ENCODE assay signal across 29 cellular contexts in genomic region chr10:53697038-53697437, GRCh38.
A peak's percentile ranks its signal among the peaks of the same experiment; 100 is the strongest.
DNase-seq lines count a peak whose midpoint lies in the region; ATAC-seq and TF ChIP-seq lines count a peak whose summit lies in the region.
"Had no signal": no experiment of that assay in that cellular context is flagged by ENCODE, and none has a peak within 500 bp of the region (broad histone marks: within the 10 kb centered on the region; RNA-seq: fewer than 3 reads in every experiment).

No MANE protein-coding gene starts in this region.

- TF ChIP-seq CTCF in SK-N-SH (IDR thresholded peaks at IDR 0.05) = no peak
- TF ChIP-seq CTCF in hepatocyte (IDR thresholded peaks at IDR 0.05; ENCODE audit: poor library complexity) = no peak
- TF ChIP-seq CTCF in retinal pigment epithelial cell (conservative IDR thresholded peaks at IDR 0.05; ENCODE audit: low read depth, low read length) = no peak
- TF ChIP-seq CTCF in transverse colon (IDR thresholded peaks at IDR 0.05) = no peak
- no peak for TF ChIP-seq CTCF in psoas muscle (IDR thresholded peaks at IDR 0.05)

- intact Hi-C loops in transverse colon (cut with DNase I; ENCODE audit: low total_unique reads) (no loop called here), psoas muscle (cut with DNase I) (no loop called here)
- intact Hi-C loops in activated T-helper 1 cell treated with anti-CD3 and anti-CD28 coated beads, Interleukin-12 subunit alpha, Interleukin-12 subunit beta, Interleukin-2, Interleukin-4 antibody, amounts not matched to agents 30 ng/mL and 10 ng/mL and 1 ng/mL, durations not matched to agents 14 hours and 24 hours and 36 hours (cut with micrococcal nuclease) = no loop called here

- H3K4me1 Mint-ChIP-seq in activated T-helper 1 cell treated with anti-CD3 and anti-CD28 coated beads, Interleukin-12 subunit alpha, Interleukin-12 subunit beta, Interleukin-2, Interleukin-4 antibody, amounts not matched to agents 30 ng/mL and 10 ng/mL and 1 ng/mL, durations not matched to agents 14 hours and 24 hours and 36 hours (ENCODE audit: low read depth) = no peaks in the 10 kb centered on the region
- H3K4me1 Mint-ChIP-seq: activated CD4-positive, alpha-beta memory T cell treated with anti-CD3 and anti-CD28 coated beads, Interleukin-2, amount 10 ng/mL, durations not matched to agents 7 days and 5 days; T-cell had no signal

- no peaks in the 10 kb centered on the region for H3K27me3 Mint-ChIP-seq in activated T-helper 1 cell treated with anti-CD3 and anti-CD28 coated beads, Interleukin-12 subunit alpha, Interleukin-12 subunit beta, Interleukin-2, Interleukin-4 antibody, amounts not matched to agents 30 ng/mL and 10 ng/mL and 1 ng/mL, durations not matched to agents 14 hours and 24 hours and 36 hours (ENCODE audit: insufficient read depth)
- H3K27me3 Mint-ChIP-seq: activated CD4-positive, alpha-beta memory T cell treated with anti-CD3 and anti-CD28 coated beads, Interleukin-2, amount 10 ng/mL, durations not matched to agents 7 days and 5 days; CD4-positive, alpha-beta T cell; effector memory CD8-positive, alpha-beta T cell; T-cell had no signal

- H3K4me3 ChIP-seq in SK-N-SH (ENCODE audit: low read depth in 2 of 2, low read length in 1 of 2) (no peak overlapping the region), hepatocyte (no peak overlapping the region), retinal pigment epithelial cell (ENCODE audit: low read length) (no peak overlapping the region), transverse colon (no peak overlapping the region), psoas muscle (no peak overlapping the region)
- H3K4me3 ChIP-seq: body of pancreas, esophagus squamous epithelium, gastrocnemius medialis, lower lobe of right lung, neural progenitor cell, PC-9, sigmoid colon had no signal

- peak; percentile 71 for DNase-seq in HT1080 (ENCODE audit: low read depth)
- DNase-seq in SK-N-SH = no peak
- peak; percentile 10 for DNase-seq in hepatocyte (ENCODE audit: low spot score)
- DNase-seq in retinal pigment epithelial cell (ENCODE audit: low read depth) = peak; percentile 83
- no peak for DNase-seq in transverse colon
- no peak for DNase-seq in psoas muscle
- DNase-seq in activated T-helper 1 cell treated with anti-CD3 and anti-CD28 coated beads, Interleukin-12 subunit alpha, Interleukin-12 subunit beta, Interleukin-2, Interleukin-4 antibody, amounts not matched to agents 30 ng/mL and 10 ng/mL and 1 ng/mL, durations not matched to agents 14 hours and 24 hours and 36 hours (ENCODE audit: low spot score) = no peak
- DNase-seq: activated CD4-positive, alpha-beta memory T cell treated with anti-CD3 and anti-CD28 coated beads, Interleukin-2, amount 10 ng/mL, durations not matched to agents 7 days and 5 days; activated effector memory CD4-positive, alpha-beta T cell treated with anti-CD3 and anti-CD28 coated beads, Interleukin-2, amount 50 U/mL, for 16 hours; activated T-cell treated with anti-CD3 and anti-CD28 coated beads for 4 hours; body of pancreas; CD4-positive, alpha-beta T cell; effector memory CD8-positive, alpha-beta T cell; esophagus squamous epithelium; gastrocnemius medialis; HFFc6; hypothalamus; KG1; lower lobe of right lung; NCI-H1694; NCI-H748 treated with DMSO at 0.1 percent for 48 hours; posterior cingulate gyrus; sigmoid colon; stimulated activated CD4-positive, alpha-beta T cell treated with anti-CD3 and anti-CD28 coated beads, Interleukin-15, amount 100 ng/mL, for 24 hours; stimulated activated naive CD8-positive, alpha-beta T cell treated with anti-CD3 and anti-CD28 coated beads, Interleukin-15, Interleukin-2, amounts not matched to agents 100 U/mL and 50 U/mL, for 24 hours; T-cell had no signal

- H3K9me3 ChIP-seq in SK-N-SH (no peaks in the 10 kb centered on the region), hepatocyte (ENCODE audit: low read depth) (no peaks in the 10 kb centered on the region), transverse colon (no peaks in the 10 kb centered on the region), psoas muscle (no peaks in the 10 kb centered on the region)
- H3K9me3 ChIP-seq: body of pancreas, esophagus squamous epithelium, gastrocnemius medialis, lower lobe of right lung, sigmoid colon had no signal

- H3K27ac ChIP-seq in SK-N-SH (ENCODE audit: low read depth in 2 of 2, low read length in 1 of 2) (no peak overlapping the region; a peak in 1 of 4 replicates), hepatocyte (no peak overlapping the region), transverse colon (no peak overlapping the region), psoas muscle (no peak overlapping the region)
- H3K27ac ChIP-seq: body of pancreas, esophagus squamous epithelium, gastrocnemius medialis, lower lobe of right lung, neural progenitor cell, PC-9, sigmoid colon had no signal

- ATAC-seq in psoas muscle = no peak
- ATAC-seq: activated CD4-positive, CD25-positive, alpha-beta regulatory T cell treated with anti-CD3 and anti-CD28 coated beads, Interleukin-2, amount 50 U/mL, for 24 hours; body of pancreas; effector memory CD8-positive, alpha-beta T cell; gastrocnemius medialis; lower lobe of right lung; stimulated activated naive CD8-positive, alpha-beta T cell treated with anti-CD3 and anti-CD28 coated beads, Interleukin-15, Interleukin-2, amounts not matched to agents 100 U/mL and 50 U/mL, for 24 hours; T-cell had no signal

- H3K79me2 ChIP-seq in SK-N-SH (ENCODE audit: insufficient read depth) (no peaks in the 10 kb centered on the region), hepatocyte (no peaks in the 10 kb centered on the region)

- H3K4me1 ChIP-seq in SK-N-SH (ENCODE audit: control insufficient read depth in 1 of 2, insufficient read depth in 2 of 2, low read depth in 1 of 2, low read length in 1 of 2) = peaks cover 0 to 14% of the 10 kb centered on the region in 2 experiments; a peak in 2 of 4 replicates
- H3K4me1 ChIP-seq in hepatocyte (ENCODE audit: insufficient read depth) = no peaks in the 10 kb centered on the region
- H3K4me1 ChIP-seq in transverse colon = no peaks in the 10 kb centered on the region
- H3K4me1 ChIP-seq in psoas muscle = no peaks in the 10 kb centered on the region
- H3K4me1 ChIP-seq: body of pancreas, esophagus squamous epithelium, gastrocnemius medialis, lower lobe of right lung, neural progenitor cell, sigmoid colon had no signal

- TF ChIP-seq EP300 in SK-N-SH (IDR thresholded peaks at IDR 0.05; ENCODE audit: borderline replicate concordance in 1 of 2, low read depth in 1 of 2, low read length in 1 of 2) (no peak), transverse colon (IDR thresholded peaks at IDR 0.05; ENCODE audit: low read depth) (no peak)

- H2AFZ ChIP-seq in SK-N-SH (ENCODE audit: low read depth) (no peak overlapping the region), hepatocyte (no peak overlapping the region)
- H2AFZ ChIP-seq: neural progenitor cell, PC-9 had no signal

- in situ Hi-C loops in transverse colon (cut with MboI; ENCODE audit: low pct_ligation_motif_present in 1 of 4, low pct_unique_long_range_greater_than_20kb in 1 of 4, low sequenced_read_pairs in 3 of 4) = no loop called here

- H3K4me3 Mint-ChIP-seq in activated T-helper 1 cell treated with anti-CD3 and anti-CD28 coated beads, Interleukin-12 subunit alpha, Interleukin-12 subunit beta, Interleukin-2, Interleukin-4 antibody, amounts not matched to agents 30 ng/mL and 10 ng/mL and 1 ng/mL, durations not matched to agents 14 hours and 24 hours and 36 hours = no peak overlapping the region
- H3K4me3 Mint-ChIP-seq: activated CD4-positive, alpha-beta memory T cell treated with anti-CD3 and anti-CD28 coated beads, Interleukin-2, amount 10 ng/mL, durations not matched to agents 7 days and 5 days; CD4-positive, alpha-beta T cell; effector memory CD8-positive, alpha-beta T cell; HFFc6; neural progenitor cell; T-cell had no signal

- POLR2A ChIA-PET in SK-N-SH (lab: Yijun Ruan, JAX) = no interaction called here

- H3K9me2 ChIP-seq in SK-N-SH (no peaks in the 10 kb centered on the region), hepatocyte (replicated peaks; ENCODE audit: insufficient read depth) (no peaks in the 10 kb centered on the region)

- no peaks in the 10 kb centered on the region for H3K36me3 Mint-ChIP-seq in activated T-helper 1 cell treated with anti-CD3 and anti-CD28 coated beads, Interleukin-12 subunit alpha, Interleukin-12 subunit beta, Interleukin-2, Interleukin-4 antibody, amounts not matched to agents 30 ng/mL and 10 ng/mL and 1 ng/mL, durations not matched to agents 14 hours and 24 hours and 36 hours (ENCODE audit: low read depth)
- H3K36me3 Mint-ChIP-seq: neural progenitor cell, T-cell had no signal

- WGBS in SK-N-SH (ENCODE audit: low lambda C conversion rate) = 8% methylated on average over 2 of the region's 2 CpGs
- 57% methylated on average over 2 of the region's 2 CpGs for WGBS in hepatocyte (ENCODE audit: low lambda C conversion rate, missing lambda C conversion rate)
- WGBS in transverse colon (ENCODE audit: low coverage in 1 of 2), 2 donors = 48 to 100% methylated on average over 1 to 2 of the region's 2 CpGs
- WGBS in psoas muscle, 3 donors = 21 to 34% (median 22%) methylated on average over 2 of the region's 2 CpGs

- no peak overlapping the region for H3K4me2 ChIP-seq in SK-N-SH
- H3K4me2 ChIP-seq in hepatocyte = no peak overlapping the region
- H3K4me2 ChIP-seq: neural progenitor cell, PC-9 had no signal

- H3K27me3 ChIP-seq in SK-N-SH (ENCODE audit: insufficient read depth) (no peaks in the 10 kb centered on the region), hepatocyte (no peaks in the 10 kb centered on the region), transverse colon (no peaks in the 10 kb centered on the region), psoas muscle (ENCODE audit: insufficient read depth in 3 of 3, low read length in 2 of 3) (no peaks in the 10 kb centered on the region)
- H3K27me3 ChIP-seq: body of pancreas, esophagus squamous epithelium, gastrocnemius medialis, neural progenitor cell, sigmoid colon had no signal

- H3F3A ChIP-seq in SK-N-SH (replicated peaks; ENCODE audit: insufficient read depth) = no peaks in the 10 kb centered on the region

- no peak for TF ChIP-seq RAD21 in SK-N-SH (IDR thresholded peaks at IDR 0.05; ENCODE audit: low read length)

- H3K36me3 ChIP-seq in SK-N-SH (replicated peaks in 1 of 2; ENCODE audit: control insufficient read depth in 1 of 2, insufficient read depth in 2 of 2, low read length in 1 of 2) (no peaks in the 10 kb centered on the region), hepatocyte (replicated peaks; ENCODE audit: insufficient read depth, low read depth) (no peaks in the 10 kb centered on the region), transverse colon (no peaks in the 10 kb centered on the region), psoas muscle (ENCODE audit: insufficient read depth in 1 of 2, low read depth in 1 of 2) (no peaks in the 10 kb centered on the region)
- H3K36me3 ChIP-seq: esophagus squamous epithelium, gastrocnemius medialis, lower lobe of right lung, neural progenitor cell, sigmoid colon had no signal

- CTCF ChIA-PET in SK-N-SH (lab: Yijun Ruan, JAX) = no interaction called here

- H4K20me1 ChIP-seq in SK-N-SH (ENCODE audit: insufficient read depth) (no peaks in the 10 kb centered on the region), hepatocyte (ENCODE audit: insufficient read depth, poor library complexity, severe bottlenecking) (no peaks in the 10 kb centered on the region)

- H3K27ac Mint-ChIP-seq in activated T-helper 1 cell treated with anti-CD3 and anti-CD28 coated beads, Interleukin-12 subunit alpha, Interleukin-12 subunit beta, Interleukin-2, Interleukin-4 antibody, amounts not matched to agents 30 ng/mL and 10 ng/mL and 1 ng/mL, durations not matched to agents 14 hours and 24 hours and 36 hours = no peak overlapping the region
- H3K27ac Mint-ChIP-seq: activated CD4-positive, alpha-beta memory T cell treated with anti-CD3 and anti-CD28 coated beads, Interleukin-2, amount 10 ng/mL, durations not matched to agents 7 days and 5 days; CD4-positive, alpha-beta T cell; effector memory CD8-positive, alpha-beta T cell; HFFc6; neural progenitor cell; T-cell had no signal

- H3K9ac ChIP-seq in SK-N-SH = no peak overlapping the region
- H3K9ac ChIP-seq: neural progenitor cell had no signal

- TF ChIP-seq POLR2A in transverse colon (IDR thresholded peaks at IDR 0.05) = no peak

- peaks cover 14% of the 10 kb centered on the region for H3K9me3 Mint-ChIP-seq in activated T-helper 1 cell treated with anti-CD3 and anti-CD28 coated beads, Interleukin-12 subunit alpha, Interleukin-12 subunit beta, Interleukin-2, Interleukin-4 antibody, amounts not matched to agents 30 ng/mL and 10 ng/mL and 1 ng/mL, durations not matched to agents 14 hours and 24 hours and 36 hours
- H3K9me3 Mint-ChIP-seq: neural progenitor cell had no signal

Comparison
In these comparisons a context has a peak if more than half of its experiments do, and no peak if none do; other contexts are left out.
1. DNase-seq: peak in HT1080 (single experiment), hepatocyte (single experiment) and retinal pigment epithelial cell (single experiment); none in SK-N-SH (single experiment), transverse colon (single experiment), psoas muscle (0 of 2) and activated T-helper 1 cell treated with anti-CD3 and anti-CD28 coated beads, Interleukin-12 subunit alpha, Interleukin-12 subunit beta, Interleukin-2, Interleukin-4 antibody, amounts not matched to agents 30 ng/mL and 10 ng/mL and 1 ng/mL, durations not matched to agents 14 hours and 24 hours and 36 hours (single experiment).